19 cellular contexts compared by ENCODE assay signal in genomic region chr1:77584884-77585283, GRCh38.
"Had no signal": no experiment of that assay in that cellular context is flagged by ENCODE, and none has a peak within 500 bp of the region (broad histone marks: within the 10 kb centered on the region; RNA-seq: fewer than 3 reads in every experiment).

No MANE protein-coding gene starts in this region.

- H3K27ac ChIP-seq: coronary artery, epithelial cell of prostate, esophagus muscularis mucosa, gastrocnemius medialis, heart right ventricle, spleen had no signal

- H3K4me3 Mint-ChIP-seq: naive B cell; nephron progenitor cell; stimulated activated memory B cell treated with anti-CD40 and anti-IgM and Interleukin-4, amounts not matched to agents 10 μg/mL and 1 μg/mL and 100 μg/mL, for 72 hours had no signal

- H3K27ac Mint-ChIP-seq: nephron progenitor cell; stimulated activated memory B cell treated with anti-CD40 and anti-IgM and Interleukin-4, amounts not matched to agents 10 μg/mL and 1 μg/mL and 100 μg/mL, for 72 hours had no signal

- DNase-seq: effector CD4-positive, alpha-beta T cell; gastrocnemius medialis; heart right ventricle; hypothalamus; kidney glomerular epithelial cell; mesendoderm; naive B cell; nephron progenitor cell; posterior cingulate gyrus; spleen; stimulated activated CD4-positive, alpha-beta T cell treated with anti-CD3 and anti-CD28 coated beads, Interleukin-15, amount 100 ng/mL, for 24 hours; stimulated activated CD4-positive, alpha-beta T cell treated with anti-CD3 and anti-CD28 coated beads, Interleukin-1b, Interleukin-23, amount 100 ng/mL, for 48 hours; stimulated activated CD4-positive, alpha-beta T cell treated with anti-CD3 and anti-CD28 coated beads, Interleukin-4, amount 100 ng/mL, for 24 hours; trophoblast cell had no signal

- H3K4me3 ChIP-seq: coronary artery, esophagus muscularis mucosa, gastrocnemius medialis, heart right ventricle, spleen had no signal

- H3K4me1 Mint-ChIP-seq: nephron progenitor cell had no signal

- H3K9me3 ChIP-seq: esophagus muscularis mucosa, gastrocnemius medialis, heart right ventricle, spleen had no signal

- H3K9me3 Mint-ChIP-seq: naive B cell; nephron progenitor cell; stimulated activated memory B cell treated with anti-CD40 and anti-IgM and Interleukin-4, amounts not matched to agents 10 μg/mL and 1 μg/mL and 100 μg/mL, for 72 hours had no signal

- H3K27me3 Mint-ChIP-seq: naive B cell; stimulated activated memory B cell treated with anti-CD40 and anti-IgM and Interleukin-4, amounts not matched to agents 10 μg/mL and 1 μg/mL and 100 μg/mL, for 72 hours had no signal

- H3K4me1 ChIP-seq: heart right ventricle, spleen had no signal

- ATAC-seq: gastrocnemius medialis; heart right ventricle; sciatic nerve; stimulated activated memory B cell treated with anti-CD40 and anti-IgM and Interleukin-4, amounts not matched to agents 10 μg/mL and 1 μg/mL and 100 μg/mL, for 72 hours had no signal

- H3K27me3 ChIP-seq: esophagus muscularis mucosa, gastrocnemius medialis, heart right ventricle, spleen had no signal
